Comparison of ENCODE assay signal across 8 cellular contexts in genomic region chr7:139016931-139017511, GRCh38. TPM values are rescaled to one million over a fixed set of nuclear protein-coding genes. Genes with fewer than 3 reads are reported as not detected.
DNase-seq lines count a peak whose midpoint lies in the region; ATAC-seq and TF ChIP-seq lines count a peak whose summit lies in the region.

No MANE protein-coding gene starts in this region.

- TF ChIP-seq CTCF in C4-2B (conservative IDR thresholded peaks at IDR 0.05) (peak; percentile 94), colonic mucosa (IDR thresholded peaks at IDR 0.05) (peak; percentile 55), lower lobe of right lung (IDR thresholded peaks at IDR 0.05) (peak; percentile 63)

- no peaks in the 10 kb centered on the region for H3K36me3 ChIP-seq in colonic mucosa
- peaks cover 3% of the 10 kb centered on the region for H3K36me3 ChIP-seq in lower lobe of right lung

- intact Hi-C loops in colonic mucosa (cut with DNase I) (no loop called here), lower lobe of right lung (cut with DNase I) (no loop called here)

- ATAC-seq in GM19043 (IDR thresholded peaks at IDR 0.05; ENCODE audit: low read depth, unreplicated experiment) = peak; percentile 94
- peak; percentile 88 for ATAC-seq in HG03378 (IDR thresholded peaks at IDR 0.05; ENCODE audit: unreplicated experiment)
- ATAC-seq in lower lobe of right lung = peak; percentile 82 to 83

- H3K4me1 ChIP-seq in colonic mucosa (no peaks in the 10 kb centered on the region), lower lobe of right lung (no peaks in the 10 kb centered on the region)

- H3K9me3 ChIP-seq in colonic mucosa (no peaks in the 10 kb centered on the region), lower lobe of right lung (no peaks in the 10 kb centered on the region)

- no peak overlapping the region for H3K9ac ChIP-seq in colonic mucosa (ENCODE audit: low read depth in 2 of 2, low read length in 2 of 2)

- H3K4me3 ChIP-seq in colonic mucosa (no peak overlapping the region), lower lobe of right lung (no peak overlapping the region)

- H3K27ac ChIP-seq in C4-2B = no peak overlapping the region
- H3K27ac ChIP-seq in colonic mucosa = no peak overlapping the region
- no peak overlapping the region for H3K27ac ChIP-seq in lower lobe of right lung

- H3K27me3 ChIP-seq in colonic mucosa (no peaks in the 10 kb centered on the region), lower lobe of right lung (ENCODE audit: low read depth) (no peaks in the 10 kb centered on the region)

- peak; percentile 61 for DNase-seq in NCI-H345 treated with DMSO at 0.1 percent for 48 hours (lab: John Stamatoyannopoulos, UW; ENCODE audit: unreplicated experiment)
- peak; percentile 49 to 68 for DNase-seq in activated CD4-positive, alpha-beta T cell treated with anti-CD3 and anti-CD28 coated beads for 4 hours
- DNase-seq in colonic mucosa = peak; percentile 58
- no peak for DNase-seq in lower lobe of right lung
- DNase-seq in stimulated activated CD8-positive, alpha-beta memory T cell treated with anti-CD3 and anti-CD28 coated beads, Interleukin-15, amount 100 ng/mL, for 48 hours (ENCODE audit: low read depth in 2 of 2) = peak; percentile 17 to 32

RNA-seq across cellular contexts. Expression of gene ZC3HAV1L, which starts 18.8 kb away (rescaled TPM):
- 10 to 100 TPM; 10.9 to 11.7 TPM for total RNA-seq in colonic mucosa
- total RNA-seq in lower lobe of right lung = 7.1 TPM

RNA-seq across cellular contexts. Expression of gene KIAA1549, which starts 35.8 kb away (rescaled TPM):
- total RNA-seq in colonic mucosa (1 to 10 TPM; 2.9 to 3.5 TPM), lower lobe of right lung (5.3 TPM)
